In genomic region chr5:107661038-107661649, GRCh38 we compare ENCODE assay signal across 32 cellular contexts. TPM values are rescaled to one million over a fixed set of nuclear protein-coding genes. Genes with fewer than 3 reads are reported as not detected.
DNase-seq lines count a peak whose midpoint lies in the region; ATAC-seq and TF ChIP-seq lines count a peak whose summit lies in the region.
"Had no signal": no experiment of that assay in that cellular context is flagged by ENCODE, and none has a peak within 500 bp of the region (broad histone marks: within the 10 kb centered on the region; RNA-seq: fewer than 3 reads in every experiment).

No MANE protein-coding gene starts in this region.

- no peaks in the 10 kb centered on the region for H3K36me3 Mint-ChIP-seq in glutamatergic neuron (ENCODE audit: unreplicated experiment)
- H3K36me3 Mint-ChIP-seq in activated naive CD8-positive, alpha-beta T cell treated with anti-CD3 and anti-CD28 coated beads, Interleukin-2, amount 50 U/mL, for 24 hours (ENCODE audit: low read depth) = no peaks in the 10 kb centered on the region

- no peaks in the 10 kb centered on the region for H4K20me1 ChIP-seq in MM.1S (ENCODE audit: insufficient read depth, low read length)
- H4K20me1 ChIP-seq: BLaER1 treated with 17β-estradiol and CSF1 and Interleukin-3, amounts not matched to agents 10 nM and 100 nM had no signal

- H3K9me3 Mint-ChIP-seq in glutamatergic neuron (ENCODE audit: unreplicated experiment) = peaks cover 4% of the 10 kb centered on the region
- no peaks in the 10 kb centered on the region for H3K9me3 Mint-ChIP-seq in activated naive CD8-positive, alpha-beta T cell treated with anti-CD3 and anti-CD28 coated beads, Interleukin-2, amount 50 U/mL, for 24 hours
- H3K9me3 Mint-ChIP-seq: activated CD4-positive, alpha-beta T cell treated with anti-CD3 and anti-CD28 coated beads, Interleukin-2, amount 10 ng/mL, durations not matched to agents 24 days and 14 days; nephron; stimulated activated naive CD8-positive, alpha-beta T cell treated with anti-CD3 and anti-CD28 coated beads, Interleukin-15, amount 100 ng/mL, for 72 hours; T-helper 2 cell treated with Interferon-gamma antibody and Interleukin-4, amounts not matched to agents 5 μg/mL and 100 μg/mL, for 36 hours had no signal

- no peaks in the 10 kb centered on the region for H3K27me3 ChIP-seq in MM.1S (replicated peaks; ENCODE audit: insufficient read depth, low read length)
- H3K27me3 ChIP-seq: adrenal gland, esophagus muscularis mucosa, sigmoid colon, tibial nerve had no signal

- peaks cover 5% of the 10 kb centered on the region; the same call in 1 of the 2 replicates for H3K4me1 ChIP-seq in MM.1S (ENCODE audit: low read length)
- H3K4me1 ChIP-seq: adrenal gland; BLaER1 treated with 17β-estradiol and CSF1 and Interleukin-3, amounts not matched to agents 10 nM and 100 nM; esophagus muscularis mucosa; tibial nerve had no signal

- ATAC-seq in GM19468 (IDR thresholded peaks at IDR 0.05; ENCODE audit: extremely low read depth, unreplicated experiment) = peak; percentile 42
- ATAC-seq in activated naive CD8-positive, alpha-beta T cell treated with anti-CD3 and anti-CD28 coated beads, Interleukin-2, amount 50 U/mL, for 24 hours = no peak
- ATAC-seq: HCT116; left ventricle myocardium superior; stimulated activated naive CD8-positive, alpha-beta T cell treated with anti-CD3 and anti-CD28 coated beads, Interleukin-15, amount 100 ng/mL, for 72 hours had no signal

- TF ChIP-seq CTCF in GM12865 (IDR thresholded peaks at IDR 0.05; ENCODE audit: insufficient read depth, low read depth, low read length, missing control alignments) (no peak), MM.1S (IDR thresholded peaks at IDR 0.05; ENCODE audit: low read length) (no peak), glutamatergic neuron (IDR thresholded peaks at IDR 0.05; ENCODE audit: partially characterized antibody, unreplicated experiment) (no peak)

- DNase-seq in GM12865 (ENCODE audit: low read depth) (peak; percentile 87), MM.1S (peak; percentile 68), glutamatergic neuron (no peak), HuH-7.5 (ENCODE audit: low spot score) (no peak), SKM-1 treated with dmso at 0.1 percent for 144 hours (lab: John Stamatoyannopoulos, UW; ENCODE audit: unreplicated experiment) (no peak), NCI-H2196 treated with DMSO at 0.1 percent for 48 hours (lab: John Stamatoyannopoulos, UW; ENCODE audit: unreplicated experiment) (no peak)
- no peak for DNase-seq in activated naive CD8-positive, alpha-beta T cell treated with anti-CD3 and anti-CD28 coated beads, Interleukin-2, amount 50 U/mL, for 24 hours
- DNase-seq: activated CD4-positive, alpha-beta T cell treated with anti-CD3 and anti-CD28 coated beads, Interleukin-2, amount 10 ng/mL, durations not matched to agents 24 days and 14 days; activated naive CD4-positive, alpha-beta T cell; activated T-cell treated with anti-CD3 and anti-CD28 coated beads, Interleukin-2, amount 50 U/mL, for 48 hours; adrenal gland; hypothalamus; Karpas-422; left ventricle myocardium superior; NCI-H1092 treated with DMSO at 0.1 percent for 48 hours; NCI-H2029; NCI-H2227 treated with DMSO at 0.1 percent for 48 hours; NCI-H748 treated with DMSO at 0.1 percent for 48 hours; posterior cingulate gyrus; sigmoid colon; SK-N-SH; stimulated activated CD4-positive, alpha-beta T cell treated with anti-CD3 and anti-CD28 coated beads, Interleukin-15, amount 100 ng/mL, for 24 hours; stimulated activated naive CD8-positive, alpha-beta T cell treated with anti-CD3 and anti-CD28 coated beads, Interleukin-15, amount 100 ng/mL, for 72 hours; WERI-Rb-1 had no signal

- H3K27ac ChIP-seq in MM.1S (ENCODE audit: low read length) = peak overlapping the region; percentile 23; the same call in 1 of the 2 replicates
- H3K27ac ChIP-seq: adrenal gland; BLaER1 treated with 17β-estradiol and CSF1 and Interleukin-3, amounts not matched to agents 10 nM and 100 nM; esophagus muscularis mucosa; RWPE1; sigmoid colon; tibial nerve; WERI-Rb-1 had no signal

- no peaks in the 10 kb centered on the region for H3K36me3 ChIP-seq in MM.1S (replicated peaks; ENCODE audit: insufficient read depth, low read length)
- H3K36me3 ChIP-seq: adrenal gland; BLaER1 treated with 17β-estradiol and CSF1 and Interleukin-3, amounts not matched to agents 10 nM and 100 nM; esophagus muscularis mucosa; sigmoid colon; tibial nerve; WERI-Rb-1 had no signal

- no peak overlapping the region for H3K9ac ChIP-seq in MM.1S (ENCODE audit: low read length)
- H3K9ac ChIP-seq: BLaER1 treated with 17β-estradiol and CSF1 and Interleukin-3, amounts not matched to agents 10 nM and 100 nM; SK-N-SH had no signal

- no peaks in the 10 kb centered on the region for H3K9me3 ChIP-seq in MM.1S (replicated peaks; ENCODE audit: insufficient read depth, low read length)
- H3K9me3 ChIP-seq: adrenal gland; BLaER1 treated with 17β-estradiol and CSF1 and Interleukin-3, amounts not matched to agents 10 nM and 100 nM; esophagus muscularis mucosa; sigmoid colon; SK-N-SH; tibial nerve had no signal

- peaks cover 53% of the 10 kb centered on the region for H3K4me1 Mint-ChIP-seq in glutamatergic neuron (ENCODE audit: low read depth, unreplicated experiment)
- H3K4me1 Mint-ChIP-seq in activated naive CD8-positive, alpha-beta T cell treated with anti-CD3 and anti-CD28 coated beads, Interleukin-2, amount 50 U/mL, for 24 hours = no peaks in the 10 kb centered on the region
- H3K4me1 Mint-ChIP-seq: activated CD4-positive, alpha-beta T cell treated with anti-CD3 and anti-CD28 coated beads, Interleukin-2, amount 10 ng/mL, durations not matched to agents 24 days and 14 days; stimulated activated naive CD8-positive, alpha-beta T cell treated with anti-CD3 and anti-CD28 coated beads, Interleukin-15, amount 100 ng/mL, for 72 hours had no signal

- peaks cover 6% of the 10 kb centered on the region; the same call in 1 of the 2 replicates for H3F3A ChIP-seq in MM.1S (ENCODE audit: insufficient read depth, low read length)

- no peaks in the 10 kb centered on the region for H3K9me2 ChIP-seq in MM.1S (replicated peaks; ENCODE audit: insufficient read depth, low read length)
- H3K9me2 ChIP-seq: SK-N-SH had no signal

- peak overlapping the region; percentile 69 for H3K27ac Mint-ChIP-seq in glutamatergic neuron (ENCODE audit: unreplicated experiment)
- no peak overlapping the region for H3K27ac Mint-ChIP-seq in activated naive CD8-positive, alpha-beta T cell treated with anti-CD3 and anti-CD28 coated beads, Interleukin-2, amount 50 U/mL, for 24 hours
- H3K27ac Mint-ChIP-seq: activated CD4-positive, alpha-beta T cell treated with anti-CD3 and anti-CD28 coated beads, Interleukin-2, amount 10 ng/mL, durations not matched to agents 24 days and 14 days; nephron; stimulated activated naive CD8-positive, alpha-beta T cell treated with anti-CD3 and anti-CD28 coated beads, Interleukin-15, amount 100 ng/mL, for 72 hours; T-helper 2 cell treated with Interferon-gamma antibody and Interleukin-4, amounts not matched to agents 5 μg/mL and 100 μg/mL, for 36 hours had no signal

- H2AFZ ChIP-seq in MM.1S (ENCODE audit: low read length) = no peak overlapping the region

- H3K79me2 ChIP-seq in MM.1S (ENCODE audit: low read length) = no peaks in the 10 kb centered on the region

- peaks cover 4% of the 10 kb centered on the region for H3K27me3 Mint-ChIP-seq in glutamatergic neuron (ENCODE audit: unreplicated experiment)
- H3K27me3 Mint-ChIP-seq in activated naive CD8-positive, alpha-beta T cell treated with anti-CD3 and anti-CD28 coated beads, Interleukin-2, amount 50 U/mL, for 24 hours = peaks cover 35% of the 10 kb centered on the region

- peak overlapping the region; percentile 36 for H3K4me2 ChIP-seq in MM.1S (ENCODE audit: low read depth, low read length)
- H3K4me2 ChIP-seq: BLaER1 treated with 17β-estradiol and CSF1 and Interleukin-3, amounts not matched to agents 10 nM and 100 nM; SK-N-SH had no signal

- H3K4me3 ChIP-seq in GM12865 (ENCODE audit: low read depth, low read length) (0 out of 2 replicates have a peak overlapping the region, but pooled peaks have one; percentile 10), MM.1S (ENCODE audit: low read length) (no peak overlapping the region)
- H3K4me3 ChIP-seq: adrenal gland; BLaER1 treated with 17β-estradiol and CSF1 and Interleukin-3, amounts not matched to agents 10 nM and 100 nM; esophagus muscularis mucosa; sigmoid colon; tibial nerve had no signal

- peak overlapping the region; percentile 60 for H3K4me3 Mint-ChIP-seq in glutamatergic neuron (ENCODE audit: unreplicated experiment)
- H3K4me3 Mint-ChIP-seq in activated naive CD8-positive, alpha-beta T cell treated with anti-CD3 and anti-CD28 coated beads, Interleukin-2, amount 50 U/mL, for 24 hours = no peak overlapping the region
- H3K4me3 Mint-ChIP-seq: activated CD4-positive, alpha-beta T cell treated with anti-CD3 and anti-CD28 coated beads, Interleukin-2, amount 10 ng/mL, durations not matched to agents 24 days and 14 days; nephron; stimulated activated naive CD8-positive, alpha-beta T cell treated with anti-CD3 and anti-CD28 coated beads, Interleukin-15, amount 100 ng/mL, for 72 hours; T-helper 2 cell treated with Interferon-gamma antibody and Interleukin-4, amounts not matched to agents 5 μg/mL and 100 μg/mL, for 36 hours had no signal

RNA-seq across cellular contexts. Expression of gene EFNA5, which starts 9.6 kb away (rescaled TPM):
- total RNA-seq in glutamatergic neuron (ENCODE audit: unreplicated experiment) = 158 TPM
- total RNA-seq: activated CD4-positive, alpha-beta T cell treated with anti-CD3 and anti-CD28 coated beads, Interleukin-2, amount 10 ng/mL, durations not matched to agents 24 days and 14 days had no signal

Comparison
In these comparisons a context has a peak if more than half of its experiments do, and no peak if none do; other contexts are left out.
1. DNase-seq: peak in GM12865 (single experiment) and MM.1S (single experiment); none in glutamatergic neuron (single experiment), HuH-7.5 (single experiment), SKM-1 treated with dmso at 0.1 percent for 144 hours (single experiment), NCI-H2196 treated with DMSO at 0.1 percent for 48 hours (single experiment) and activated naive CD8-positive, alpha-beta T cell treated with anti-CD3 and anti-CD28 coated beads, Interleukin-2, amount 50 U/mL, for 24 hours (single experiment).